ENCODE assay signal across 11 cellular contexts in the genomic region with DNA sequence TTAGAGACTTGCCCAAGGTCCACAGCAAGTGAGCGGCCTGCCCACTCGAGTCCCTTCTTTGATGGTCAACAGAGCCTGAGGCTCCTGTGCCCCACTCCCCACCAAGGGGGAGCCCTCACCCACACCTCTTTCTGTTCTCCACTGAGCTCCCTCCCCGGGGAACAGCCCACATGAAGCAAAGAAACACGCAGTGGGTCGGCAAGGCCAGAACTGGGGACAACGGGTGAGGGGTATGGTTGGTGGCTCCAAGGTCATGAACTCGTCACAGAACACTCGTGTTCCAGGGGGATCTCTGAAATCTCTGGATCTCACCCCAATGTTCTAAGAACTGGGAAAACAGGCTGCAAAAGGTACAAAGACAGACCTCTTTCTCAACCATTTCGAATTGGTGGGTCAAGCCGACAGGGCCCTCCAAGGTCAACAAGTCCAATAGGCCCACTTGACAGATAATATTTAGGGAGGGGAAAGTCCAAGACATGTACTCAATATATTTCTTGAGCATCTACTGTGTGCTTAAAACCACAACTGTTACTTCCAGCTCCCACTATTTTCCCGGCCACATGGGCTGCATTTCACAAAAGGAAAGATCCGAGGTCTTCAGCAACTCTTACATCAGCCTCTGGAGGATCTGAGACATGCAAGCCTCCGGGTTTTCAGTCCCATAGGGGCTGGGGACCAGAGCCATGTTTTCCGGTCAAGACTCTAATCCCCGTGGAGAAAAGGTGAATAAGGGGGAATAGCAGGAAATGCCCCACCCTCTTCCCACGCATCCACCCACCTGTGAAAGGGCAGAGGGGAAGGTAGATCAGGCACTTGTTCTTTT. TPM values are rescaled to one million over a fixed set of nuclear protein-coding genes. Genes with fewer than 3 reads are reported as not detected.
DNase-seq lines count a peak whose midpoint lies in the region; ATAC-seq, FAIRE-seq and TF ChIP-seq lines count a peak whose summit lies in the region.
"Had no signal": no experiment of that assay in that cellular context is flagged by ENCODE, and none has a peak within 500 bp of the region (broad histone marks: within the 10 kb centered on the region; RNA-seq: fewer than 3 reads in every experiment).

No MANE protein-coding gene starts in this region.

- peak overlapping the region; percentile 79 for H3K9ac ChIP-seq in mesendoderm (ENCODE audit: low read length)

- H3K9me3 Mint-ChIP-seq in CD14-positive monocyte (peaks cover 0 to 5% (median 0%) of the 10 kb centered on the region in 7 donors), GM23338 (no peaks in the 10 kb centered on the region), brain (peaks cover 0 to 3% (median 0%) of the 10 kb centered on the region in 5 experiments)

- FAIRE-seq in pancreas (lab: Jason Lieb, UNC) = no peak

- H3K4me1 ChIP-seq in GM23338 (ENCODE audit: insufficient read depth) = peaks cover 30% of the 10 kb centered on the region
- no peaks in the 10 kb centered on the region for H3K4me1 ChIP-seq in mesendoderm (ENCODE audit: control insufficient read depth, low read depth, low read length)
- H3K4me1 ChIP-seq in pancreas = peaks cover 12 to 30% (median 16%) of the 10 kb centered on the region in 3 donors

- no peak overlapping the region for H2AK5ac ChIP-seq in mesendoderm (ENCODE audit: low read length)

- peak overlapping the region in 1 of 2 donors; percentile 84 for H3K4me3 Mint-ChIP-seq in CD14-positive monocyte
- peak overlapping the region; percentile 74 for H3K4me3 Mint-ChIP-seq in GM23338
- H3K4me3 Mint-ChIP-seq in brain = peak overlapping the region; percentile 23 to 77 (median 52)

- peak overlapping the region; percentile 28 for H3K4ac ChIP-seq in mesendoderm (ENCODE audit: low read depth, low read length)

- no peak for TF ChIP-seq CTCF in CD14-positive monocyte (IDR thresholded peaks at IDR 0.05)
- TF ChIP-seq CTCF in GM23338 (conservative IDR thresholded peaks at IDR 0.05; ENCODE audit: low read depth in 2 of 2) = no peak
- TF ChIP-seq CTCF in brain (conservative IDR thresholded peaks at IDR 0.05) = no peak
- no peak for TF ChIP-seq CTCF in pancreas (IDR thresholded peaks at IDR 0.05)

- no peak overlapping the region for H4K5ac ChIP-seq in mesendoderm (ENCODE audit: low read length)

- H3K4me2 ChIP-seq in GM23338 = peak overlapping the region; percentile 95
- no peak overlapping the region for H3K4me2 ChIP-seq in mesendoderm (ENCODE audit: low read length)

- no peak overlapping the region for H3K23ac ChIP-seq in mesendoderm (ENCODE audit: low read length)

- H3K27me3 ChIP-seq in GM23338 (ENCODE audit: insufficient read depth) (peaks cover 27% of the 10 kb centered on the region), mesendoderm (ENCODE audit: insufficient read depth, low read length, poor library complexity) (no peaks in the 10 kb centered on the region), pancreas (no peaks in the 10 kb centered on the region)

- H3K18ac ChIP-seq in mesendoderm (ENCODE audit: low read length) = no peak overlapping the region

- 0 out of 2 replicates have a peak, but pooled peaks cover 8% of the 10 kb centered on the region for H3F3A ChIP-seq in GM23338 (replicated peaks; ENCODE audit: low read depth)

- no peak overlapping the region for H4K8ac ChIP-seq in mesendoderm (ENCODE audit: low read depth, low read length)

- no peak overlapping the region for H2BK120ac ChIP-seq in mesendoderm (ENCODE audit: low read depth, low read length)

- H3K9me2 ChIP-seq in GM23338 (ENCODE audit: insufficient read depth) = no peaks in the 10 kb centered on the region

- H3K9me3 ChIP-seq in pancreas = no peaks in the 10 kb centered on the region

- no peak overlapping the region for H2BK5ac ChIP-seq in mesendoderm (ENCODE audit: low read length)

- H3K27ac ChIP-seq in GM23338 (ENCODE audit: low read depth) (no peak overlapping the region), mesendoderm (ENCODE audit: low read depth, low read length) (no peak overlapping the region), pancreas (no peak overlapping the region)

- H3K27ac Mint-ChIP-seq in CD14-positive monocyte (no peak overlapping the region), GM23338 (no peak overlapping the region; the same call in 1 of the 2 replicates), brain (peak overlapping the region in 2 of 5 experiments; percentile 12 to 72)

- H3K56ac ChIP-seq in mesendoderm (ENCODE audit: low read length) = peak overlapping the region; percentile 85

- peak overlapping the region; percentile 83 for H3K4me3 ChIP-seq in GM23338
- no peak overlapping the region for H3K4me3 ChIP-seq in mesendoderm (ENCODE audit: low read length)
- H3K4me3 ChIP-seq in pancreas = peak overlapping the region in 2 of 4 donors; percentile 52 to 64

- H3K27me3 Mint-ChIP-seq in CD14-positive monocyte (ENCODE audit: low read depth in 3 of 3) = peaks cover 43 to 59% (median 49%) of the 10 kb centered on the region in 3 donors
- H3K27me3 Mint-ChIP-seq in GM23338 (ENCODE audit: insufficient read depth, low read depth, poor library complexity) = peaks cover 34% of the 10 kb centered on the region
- H3K27me3 Mint-ChIP-seq in brain = peaks cover 16% of the 10 kb centered on the region

- DNase-seq in CD14-positive monocyte (ENCODE audit: low spot score) (peak; percentile 18), GM23338 (ENCODE audit: low spot score) (peak; percentile 49), mesendoderm (peak; percentile 44), SHP77 (lab: John Stamatoyannopoulos, UW) (no peak), pancreas (no peak)
- DNase-seq: central memory CD4-positive, alpha-beta T cell; NCI-H1694; SW 1271 had no signal

- no peak for ATAC-seq in GM23338
- ATAC-seq in HG03354 (IDR thresholded peaks at IDR 0.05; ENCODE audit: poor library complexity, severe bottlenecking, unreplicated experiment) = no peak
- ATAC-seq in GM21447 (IDR thresholded peaks at IDR 0.05; ENCODE audit: unreplicated experiment) = no peak
- no peak for ATAC-seq in pancreas

- no peak overlapping the region for H2BK15ac ChIP-seq in mesendoderm (replicated peaks; ENCODE audit: low read depth)

- H3K79me2 ChIP-seq in GM23338 (replicated peaks; ENCODE audit: insufficient read depth) = no peaks in the 10 kb centered on the region
- no peaks in the 10 kb centered on the region for H3K79me2 ChIP-seq in mesendoderm (ENCODE audit: control insufficient read depth, insufficient read depth, low read length)

- peaks cover 27% of the 10 kb centered on the region for H3K4me1 Mint-ChIP-seq in CD14-positive monocyte
- H3K4me1 Mint-ChIP-seq in GM23338 = peaks cover 39% of the 10 kb centered on the region
- peaks cover 80% of the 10 kb centered on the region for H3K4me1 Mint-ChIP-seq in brain

- intact Hi-C loops in CD14-positive monocyte (cut with micrococcal nuclease) (no loop called here), pancreas (cut with DNase I) (no loop called here)

- H3K36me3 Mint-ChIP-seq in CD14-positive monocyte = no peaks in the 10 kb centered on the region
- no peaks in the 10 kb centered on the region for H3K36me3 Mint-ChIP-seq in GM23338 (ENCODE audit: low read depth)
- H3K36me3 Mint-ChIP-seq in brain = no peaks in the 10 kb centered on the region

- H3K79me1 ChIP-seq in mesendoderm (ENCODE audit: low read length) = no peaks in the 10 kb centered on the region

- H4K20me1 ChIP-seq in GM23338 (replicated peaks; ENCODE audit: insufficient read depth) = peaks cover 4% of the 10 kb centered on the region; the same call in 1 of the 2 replicates

- no CpG with 5 or more reads among the region's 16 CpGs for WGBS in mesendoderm (ENCODE audit: extremely low coverage, insufficient coverage, low lambda C conversion rate)
- 53 to 62% methylated on average over 16 of the region's 16 CpGs for WGBS in pancreas, 2 donors

- peak overlapping the region; percentile 97 for H2AFZ ChIP-seq in GM23338

- no peaks in the 10 kb centered on the region for H3K36me3 ChIP-seq in GM23338 (ENCODE audit: insufficient read depth)
- no peaks in the 10 kb centered on the region for H3K36me3 ChIP-seq in mesendoderm (ENCODE audit: control insufficient read depth, insufficient read depth, low read length)
- H3K36me3 ChIP-seq in pancreas = no peaks in the 10 kb centered on the region

TF ChIP-seq in GM23338, 12 proteins besides CTCF, POLR2A, EP300 and RAD21 (continues in another document):
- no peak for TF ChIP-seq CREB1 (CRISPR knock-in tag; IDR thresholded peaks at IDR 0.05; ENCODE audit: low read depth)

RNA-seq across cellular contexts. Expression of a gene that starts 1.1 kb away (rescaled TPM):
- polyA plus RNA-seq in CD14-positive monocyte (not detected), GM23338 (2016; fragmentation: Nextera tagmentation; extraction: Ambion mirVana) (4.3 and 5.0 TPM in 2 replicates), brain (ENCODE audit: insufficient read depth, low read depth, low replicate concordance) (60.7 TPM), pancreas (100 to 1,000 TPM in 1 of 2 donors, 10 to 100 TPM in 1; 83.6 to 100 TPM)
- total RNA-seq in GM23338 (2014; rRNA removed; shearing (Covaris generic)) = 5.9 and 6.6 TPM in 2 replicates
- polyA plus RNA-seq in mesendoderm (2013, experiment 1 of 2) = 8.2 TPM
- polyA plus RNA-seq in mesendoderm (2013, experiment 2 of 2) = 7.9 TPM
- total RNA-seq in pancreas = 10 to 100 TPM; 53.4 to 93.3 (median 64.8) TPM

Comparison
In these comparisons a context has a peak if more than half of its experiments do, and no peak if none do; other contexts are left out.
1. DNase-seq: peak in CD14-positive monocyte (single experiment), GM23338 (single experiment) and mesendoderm (single experiment); none in SHP77 (0 of 2) and pancreas (0 of 6).
2. RNA of a gene that starts 1.1 kb away (polyA plus RNA-seq): 83.6 to 100 TPM in pancreas and 60.7 TPM in brain (single experiment); 4.3 to 5.0 TPM in GM23338 and not detected in CD14-positive monocyte; every median in the first group is over 10 times any median in the second.